13 cellular contexts compared by ENCODE assay signal in genomic region chr1:243525085-243525487, GRCh38.
DNase-seq lines count a peak whose midpoint lies in the region; ATAC-seq, FAIRE-seq and TF ChIP-seq lines count a peak whose summit lies in the region.
"Had no signal": no experiment of that assay in that cellular context is flagged by ENCODE, and none has a peak within 500 bp of the region (broad histone marks: within the 10 kb centered on the region; RNA-seq: fewer than 3 reads in every experiment).

No MANE protein-coding gene starts in this region.

- POLR2A ChIA-PET in HepG2 (lab: Yijun Ruan, JAX): no interaction called here

- H3K79me2 ChIP-seq in HepG2 (ENCODE audit: insufficient read depth, low read length): no peaks in the 10 kb centered on the region

- H3K27me3 ChIP-seq in HepG2 (ENCODE audit: control insufficient read depth in 1 of 2, insufficient read depth in 2 of 2, low read length in 2 of 2) (no peaks in the 10 kb centered on the region), right lobe of liver (no peaks in the 10 kb centered on the region)

- H3K27ac ChIP-seq in HepG2 (ENCODE audit: extremely low read length, insufficient read depth, low read length): no peak overlapping the region
- H3K27ac ChIP-seq in right lobe of liver: no peak overlapping the region

- no peak for TF ChIP-seq EP300 in HepG2 (IDR thresholded peaks at IDR 0.05; ENCODE audit: low read depth in 2 of 2, low read length in 2 of 2)
- no peak for TF ChIP-seq EP300 in HepG2 (CRISPR knock-in tag; IDR thresholded peaks at IDR 0.05; ENCODE audit: borderline replicate concordance)

- TF ChIP-seq RAD21 in HepG2 (CRISPR knock-in tag; IDR thresholded peaks at IDR 0.05): no peak

- TF ChIP-seq CTCF in HepG2 (CRISPR knock-in tag; IDR thresholded peaks at IDR 0.05) (no peak), right lobe of liver (IDR thresholded peaks at IDR 0.05) (no peak), brain (conservative IDR thresholded peaks at IDR 0.05) (no peak)

- DNase-seq in HepG2 (ENCODE audit: low spot score): peak; percentile 13
- no peak for DNase-seq in right lobe of liver
- DNase-seq in kidney glomerular epithelial cell (lab: John Stamatoyannopoulos, UW): peak; percentile 83
- DNase-seq in GM12892 (ENCODE audit: insufficient read length): no peak
- DNase-seq in effector CD8-positive, alpha-beta T cell (lab: John Stamatoyannopoulos, UW): no peak
- no peak for DNase-seq in activated CD4-positive, alpha-beta T cell treated with anti-CD3 and anti-CD28 coated beads for 48 hours
- DNase-seq in frontal cortex (ENCODE audit: low spot score in 2 of 2): no peak
- DNase-seq: midbrain, MM.1S, T-helper 9 cell had no signal

- H2AFZ ChIP-seq in HepG2 (ENCODE audit: low read length): no peak overlapping the region

- peaks cover 18% of the 10 kb centered on the region for H3K4me1 Mint-ChIP-seq in brain

- no peak overlapping the region for H3K9ac ChIP-seq in HepG2 (ENCODE audit: insufficient read depth, low read depth, low read length)

- BruUV-seq in HepG2 (replicated peaks; lab: Mats Ljungman, UMichigan): no TSS peak

- no peak overlapping the region for H3K4me3 Mint-ChIP-seq in brain
- H3K4me3 Mint-ChIP-seq: B cell had no signal

- H3K27me3 Mint-ChIP-seq in brain: no peaks in the 10 kb centered on the region
- H3K27me3 Mint-ChIP-seq: B cell had no signal

- H3K9me3 Mint-ChIP-seq in brain: peaks cover 2 to 20% (median 16%) of the 10 kb centered on the region in 5 experiments

- CTCF ChIA-PET in HepG2 (lab: Yijun Ruan, JAX; ENCODE audit: low intra/inter-chr PET ratio, low total read pairs): no interaction called here

- H3K4me1 ChIP-seq in HepG2 (ENCODE audit: insufficient read depth, low read length): peaks cover 9% of the 10 kb centered on the region; the same call in 1 of the 2 replicates
- H3K4me1 ChIP-seq in right lobe of liver: no peaks in the 10 kb centered on the region

- intact Hi-C loops in HepG2 (cut with micrococcal nuclease; ENCODE audit: unreplicated experiment) (no loop called here), right lobe of liver (cut with DNase I) (no loop called here)

- no peak for ATAC-seq in HepG2
- no peak for ATAC-seq in right lobe of liver
- ATAC-seq: GM12878 had no signal

- TF ChIP-seq POLR2A in HepG2 (IDR thresholded peaks at IDR 0.05; ENCODE audit: insufficient read depth in 1 of 2, low read depth in 2 of 2, low read length in 2 of 2) (no peak), right lobe of liver (IDR thresholded peaks at IDR 0.05) (no peak), GM12892 (IDR thresholded peaks at IDR 0.05; ENCODE audit: low read depth, low read length) (no peak)

- no peaks in the 10 kb centered on the region for H4K20me1 ChIP-seq in HepG2 (ENCODE audit: insufficient read depth, low read length)

- H3K4me3 ChIP-seq in HepG2 (replicated peaks in 1 of 3; ENCODE audit: insufficient read depth in 1 of 3, low read depth in 2 of 3, low read length in 3 of 3) (no peak overlapping the region), right lobe of liver (no peak overlapping the region)
- H3K4me3 ChIP-seq: GM12878 had no signal

- H3K27ac Mint-ChIP-seq in brain: peak overlapping the region in 3 of 5 experiments; percentile 65 to 80 (median 67)
- H3K27ac Mint-ChIP-seq: B cell had no signal

- in situ Hi-C loops in HepG2 (cut with HindIII; ENCODE audit: extremely low pct_ligation_motif_present, low pct_unique_long_range_greater_than_20kb): no loop called here

- no peak overlapping the region for H3K4me2 ChIP-seq in HepG2 (ENCODE audit: low read depth, low read length)

- no peak for FAIRE-seq in HepG2 (lab: Jason Lieb, UNC)
- FAIRE-seq in GM12892 (lab: Jason Lieb, UNC): no peak
- FAIRE-seq in frontal cortex (lab: Jason Lieb, UNC): no peak
- FAIRE-seq: GM12878 had no signal

- H3K9me3 ChIP-seq in HepG2 (ENCODE audit: low read length) (no peaks in the 10 kb centered on the region), right lobe of liver (no peaks in the 10 kb centered on the region)

- 6% methylated on average over 2 of the region's 2 CpGs for WGBS in HepG2 (ENCODE audit: low lambda C conversion rate)
- 80% methylated on average over 2 of the region's 2 CpGs for WGBS in right lobe of liver (ENCODE audit: insufficient coverage, low coverage, low lambda C conversion rate, missing lambda C conversion rate)

- H3K36me3 ChIP-seq in HepG2 (replicated peaks in 1 of 2; ENCODE audit: control insufficient read depth in 1 of 2, insufficient read depth in 2 of 2, low read length in 2 of 2): no peaks in the 10 kb centered on the region
- H3K36me3 ChIP-seq in right lobe of liver: no peaks in the 10 kb centered on the region

- peaks cover 54% of the 10 kb centered on the region for H3K36me3 Mint-ChIP-seq in brain

TF ChIP-seq in HepG2, 621 proteins besides CTCF, POLR2A, EP300 and RAD21:
- TF ChIP-seq ZNF263 (CRISPR knock-in tag; IDR thresholded peaks at IDR 0.05) (no peak), MAFF (IDR thresholded peaks at IDR 0.05; ENCODE audit: low read depth, low read length) (0 out of 2 replicates have a peak, but pooled peaks have one; percentile 22), CREB1 (IDR thresholded peaks at IDR 0.05) (peak; percentile 40; the same call in 1 of the 2 replicates), CREB1 (CRISPR knock-in tag; IDR thresholded peaks at IDR 0.05) (no peak), SOX5 (CRISPR knock-in tag; IDR thresholded peaks at IDR 0.05; ENCODE audit: borderline replicate concordance) (peak; percentile 26; the same call in 1 of the 2 replicates), DR1 (CRISPR knock-in tag; IDR thresholded peaks at IDR 0.05) (no peak), NFE2L2 (IDR thresholded peaks at IDR 0.05; ENCODE audit: low read length) (peak; percentile 90), MAFK (conservative IDR thresholded peaks at IDR 0.05 in 1 of 2, IDR thresholded peaks at IDR 0.05 in 1 of 2; ENCODE audit: low read length in 2 of 2) (0 out of 4 replicates have a peak, but pooled peaks have one; percentile 12 to 13)
TF ChIP-seq in HepG2: peak in this region for 5.

Comparison
In these comparisons a context has a peak if more than half of its experiments do, and no peak if none do; other contexts are left out.
1. DNase-seq: peak in HepG2 (single experiment) and kidney glomerular epithelial cell (single experiment); none in right lobe of liver (0 of 3), GM12892 (single experiment), effector CD8-positive, alpha-beta T cell (single experiment), activated CD4-positive, alpha-beta T cell treated with anti-CD3 and anti-CD28 coated beads for 48 hours (single experiment) and frontal cortex (0 of 2).